ENCODE assay signal across 40 cellular contexts in genomic region chr4:135353008-135353407, GRCh38.
"Had no signal": no experiment of that assay in that cellular context is flagged by ENCODE, and none has a peak within 500 bp of the region (broad histone marks: within the 10 kb centered on the region; RNA-seq: fewer than 3 reads in every experiment).

No MANE protein-coding gene starts in this region.

- H3K36me3 Mint-ChIP-seq: activated CD8-positive, alpha-beta memory T cell treated with anti-CD3 and anti-CD28 coated beads, Interleukin-2, amount 10 ng/mL, durations not matched to agents 7 days and 5 days; activated naive CD4-positive, alpha-beta T cell treated with anti-CD3 and anti-CD28 coated beads, Interleukin-2, amount 50 U/mL, for 72 hours; activated naive CD8-positive, alpha-beta T cell treated with anti-CD3 and anti-CD28 coated beads for 36 hours; WTC11 had no signal

- H3K4me3 ChIP-seq: adrenal gland, body of pancreas, breast epithelium had no signal

- H3K9me3 Mint-ChIP-seq: activated CD4-positive, alpha-beta T cell treated with anti-CD3 and anti-CD28 coated beads, Interleukin-2, amount 10 ng/mL, durations not matched to agents 7 days and 5 days; activated naive CD4-positive, alpha-beta T cell treated with anti-CD3 and anti-CD28 coated beads, Interleukin-2, amount 50 U/mL, for 72 hours; activated T-cell treated with anti-CD3 and anti-CD28 coated beads, Interleukin-2, amount 50 U/mL, for 4 hours; activated T-helper 1 cell treated with anti-CD3 and anti-CD28 coated beads, Interleukin-12 subunit alpha, Interleukin-12 subunit beta, Interleukin-2, Interleukin-4 antibody, amounts not matched to agents 30 ng/mL and 10 ng/mL and 1 ng/mL, durations not matched to agents 14 hours and 24 hours and 36 hours; T-helper 1 cell treated with Interleukin-12 subunit alpha and Interleukin-12 subunit beta and Interleukin-4 antibody, amounts not matched to agents 30 μg/mL and 1 μg/mL, for 36 hours had no signal

- FAIRE-seq: astrocyte, TTC549 had no signal

- H3K27me3 ChIP-seq: adrenal gland, body of pancreas, brain microvascular endothelial cell, breast epithelium had no signal

- H3K9me3 ChIP-seq: adrenal gland, body of pancreas, breast epithelium had no signal

- H3K4me3 Mint-ChIP-seq: activated CD4-positive, alpha-beta memory T cell treated with anti-CD3 and anti-CD28 coated beads, Interleukin-2, amount 10 ng/mL, durations not matched to agents 7 days and 5 days; activated CD4-positive, alpha-beta T cell treated with anti-CD3 and anti-CD28 coated beads for 36 hours; activated CD4-positive, alpha-beta T cell treated with anti-CD3 and anti-CD28 coated beads, Interleukin-2, amount 10 ng/mL, durations not matched to agents 7 days and 5 days; activated CD8-positive, alpha-beta memory T cell treated with anti-CD3 and anti-CD28 coated beads, Interleukin-2, amount 10 ng/mL, durations not matched to agents 7 days and 5 days; activated CD8-positive, alpha-beta T cell treated with anti-CD3 and anti-CD28 coated beads, Interleukin-2, amount 10 ng/mL, durations not matched to agents 7 days and 5 days; activated naive CD4-positive, alpha-beta T cell treated with anti-CD3 and anti-CD28 coated beads for 36 hours; activated naive CD8-positive, alpha-beta T cell treated with anti-CD3 and anti-CD28 coated beads for 36 hours; activated T-cell treated with anti-CD3 and anti-CD28 coated beads, Interleukin-2, amount 50 U/mL, for 4 hours; activated T-cell treated with anti-CD3 and anti-CD28 coated beads, Interleukin-2, amount 50 U/mL, for 72 hours; activated T-helper 1 cell treated with anti-CD3 and anti-CD28 coated beads, Interleukin-12 subunit alpha, Interleukin-12 subunit beta, Interleukin-2, Interleukin-4 antibody, amounts not matched to agents 30 ng/mL and 10 ng/mL and 1 ng/mL, durations not matched to agents 14 hours and 24 hours and 36 hours; activated T-helper 17 cell treated with anti-CD3 and anti-CD28 coated beads, Interleukin-2, amount 50 U/mL, for 72 hours; T-helper 1 cell treated with Interleukin-12 subunit alpha and Interleukin-12 subunit beta and Interleukin-4 antibody, amounts not matched to agents 30 μg/mL and 1 μg/mL, for 36 hours; T-helper 2 cell treated with Interferon-gamma antibody and Interleukin-4, amounts not matched to agents 5 μg/mL and 100 μg/mL, for 36 hours; WTC11 had no signal

- ATAC-seq: activated CD4-positive, alpha-beta T cell treated with anti-CD3 and anti-CD28 coated beads for 36 hours; activated CD4-positive, CD25-positive, alpha-beta regulatory T cell treated with anti-CD3 and anti-CD28 coated beads, Interleukin-2, amount 50 U/mL, for 24 hours; activated CD8-positive, alpha-beta memory T cell treated with anti-CD3 and anti-CD28 coated beads, Interleukin-2, amount 10 ng/mL, durations not matched to agents 7 days and 5 days; activated CD8-positive, alpha-beta T cell treated with anti-CD3 and anti-CD28 coated beads, Interleukin-2, amount 10 ng/mL, durations not matched to agents 7 days and 5 days; activated naive CD4-positive, alpha-beta T cell treated with anti-CD3 and anti-CD28 coated beads, Interleukin-2, amount 50 U/mL, for 72 hours; activated T-cell treated with anti-CD3 and anti-CD28 coated beads, Interleukin-2, amount 50 U/mL, for 4 hours; activated T-cell treated with anti-CD3 and anti-CD28 coated beads, Interleukin-2, amount 50 U/mL, for 72 hours; activated T-helper 17 cell treated with anti-CD3 and anti-CD28 coated beads, Interleukin-2, amount 50 U/mL, for 72 hours; body of pancreas; WTC11 had no signal

- H3K27ac Mint-ChIP-seq: activated CD4-positive, alpha-beta memory T cell treated with anti-CD3 and anti-CD28 coated beads, Interleukin-2, amount 10 ng/mL, durations not matched to agents 7 days and 5 days; activated CD4-positive, alpha-beta T cell treated with anti-CD3 and anti-CD28 coated beads for 36 hours; activated CD4-positive, alpha-beta T cell treated with anti-CD3 and anti-CD28 coated beads, Interleukin-2, amount 10 ng/mL, durations not matched to agents 7 days and 5 days; activated CD8-positive, alpha-beta memory T cell treated with anti-CD3 and anti-CD28 coated beads, Interleukin-2, amount 10 ng/mL, durations not matched to agents 7 days and 5 days; activated CD8-positive, alpha-beta T cell treated with anti-CD3 and anti-CD28 coated beads, Interleukin-2, amount 10 ng/mL, durations not matched to agents 7 days and 5 days; activated naive CD4-positive, alpha-beta T cell treated with anti-CD3 and anti-CD28 coated beads for 36 hours; activated naive CD4-positive, alpha-beta T cell treated with anti-CD3 and anti-CD28 coated beads, Interleukin-2, amount 50 U/mL, for 72 hours; activated naive CD8-positive, alpha-beta T cell treated with anti-CD3 and anti-CD28 coated beads for 36 hours; activated T-cell treated with anti-CD3 and anti-CD28 coated beads, Interleukin-2, amount 50 U/mL, for 72 hours; activated T-helper 1 cell treated with anti-CD3 and anti-CD28 coated beads, Interleukin-12 subunit alpha, Interleukin-12 subunit beta, Interleukin-2, Interleukin-4 antibody, amounts not matched to agents 30 ng/mL and 10 ng/mL and 1 ng/mL, durations not matched to agents 14 hours and 24 hours and 36 hours; activated T-helper 17 cell treated with anti-CD3 and anti-CD28 coated beads, Interleukin-2, amount 50 U/mL, for 72 hours; T-helper 1 cell treated with Interleukin-12 subunit alpha and Interleukin-12 subunit beta and Interleukin-4 antibody, amounts not matched to agents 30 μg/mL and 1 μg/mL, for 36 hours; T-helper 2 cell treated with Interferon-gamma antibody and Interleukin-4, amounts not matched to agents 5 μg/mL and 100 μg/mL, for 36 hours; WTC11 had no signal

- H3K27ac ChIP-seq: adrenal gland, body of pancreas, brain microvascular endothelial cell, breast epithelium, VCaP had no signal

- DNase-seq: activated CD4-positive, alpha-beta memory T cell treated with anti-CD3 and anti-CD28 coated beads, Interleukin-2, amount 10 ng/mL, durations not matched to agents 7 days and 5 days; activated CD4-positive, alpha-beta T cell treated with anti-CD3 and anti-CD28 coated beads for 1 hour; activated CD4-positive, alpha-beta T cell treated with anti-CD3 and anti-CD28 coated beads for 36 hours; activated CD4-positive, alpha-beta T cell treated with anti-CD3 and anti-CD28 coated beads for 48 hours; activated CD4-positive, alpha-beta T cell treated with anti-CD3 and anti-CD28 coated beads, Interleukin-2, amount 10 ng/mL, durations not matched to agents 7 days and 5 days; activated CD4-positive, alpha-beta T cell treated with anti-CD3 and anti-CD28 coated beads, Interleukin-2, amount 50 U/mL, for 48 hours; activated CD4-positive, CD25-positive, alpha-beta regulatory T cell; activated CD8-positive, alpha-beta memory T cell treated with anti-CD3 and anti-CD28 coated beads for 24 hours; activated CD8-positive, alpha-beta memory T cell treated with anti-CD3 and anti-CD28 coated beads, Interleukin-2, amount 10 ng/mL, durations not matched to agents 7 days and 5 days; activated CD8-positive, alpha-beta memory T cell treated with anti-CD3 and anti-CD28 coated beads, Interleukin-2, amount 50 U/mL, for 48 hours; activated CD8-positive, alpha-beta T cell treated with anti-CD3 and anti-CD28 coated beads, Interleukin-2, amount 10 ng/mL, durations not matched to agents 7 days and 5 days; activated effector memory CD4-positive, alpha-beta T cell treated with anti-CD3 and anti-CD28 coated beads, Interleukin-2, amount 50 U/mL, for 16 hours; activated gamma-delta T cell treated with Interleukin-2 at 50 U/mL for 16 hours; activated naive CD4-positive, alpha-beta T cell; activated naive CD4-positive, alpha-beta T cell treated with anti-CD3 and anti-CD28 coated beads for 36 hours; activated naive CD4-positive, alpha-beta T cell treated with anti-CD3 and anti-CD28 coated beads, Interleukin-2, amount 50 U/mL, for 16 hours; activated naive CD8-positive, alpha-beta T cell treated with anti-CD3 and anti-CD28 coated beads for 36 hours; activated T-cell treated with anti-CD3 and anti-CD28 coated beads, Interleukin-2, amount 50 U/mL, for 1 hour; activated T-cell treated with anti-CD3 and anti-CD28 coated beads, Interleukin-2, amount 50 U/mL, for 4 hours; activated T-cell treated with anti-CD3 and anti-CD28 coated beads, Interleukin-2, amount 50 U/mL, for 72 hours; adrenal gland; amniotic stem cell; aorta; body of pancreas; brain microvascular endothelial cell; central memory CD4-positive, alpha-beta T cell; T-helper 1 cell; T-helper 2 cell; T-helper 9 cell had no signal

- H3K4me1 Mint-ChIP-seq: activated CD4-positive, alpha-beta memory T cell treated with anti-CD3 and anti-CD28 coated beads, Interleukin-2, amount 10 ng/mL, durations not matched to agents 7 days and 5 days; activated CD4-positive, alpha-beta T cell treated with anti-CD3 and anti-CD28 coated beads for 36 hours; activated CD4-positive, alpha-beta T cell treated with anti-CD3 and anti-CD28 coated beads, Interleukin-2, amount 10 ng/mL, durations not matched to agents 7 days and 5 days; activated CD8-positive, alpha-beta memory T cell treated with anti-CD3 and anti-CD28 coated beads, Interleukin-2, amount 10 ng/mL, durations not matched to agents 7 days and 5 days; activated naive CD8-positive, alpha-beta T cell treated with anti-CD3 and anti-CD28 coated beads for 36 hours; activated T-helper 17 cell treated with anti-CD3 and anti-CD28 coated beads, Interleukin-2, amount 50 U/mL, for 72 hours had no signal

- H3K36me3 ChIP-seq: adrenal gland, brain microvascular endothelial cell, breast epithelium had no signal

- H3K4me1 ChIP-seq: adrenal gland, body of pancreas, breast epithelium had no signal

- H3K27me3 Mint-ChIP-seq: activated CD4-positive, alpha-beta memory T cell treated with anti-CD3 and anti-CD28 coated beads, Interleukin-2, amount 10 ng/mL, durations not matched to agents 7 days and 5 days; activated CD4-positive, alpha-beta T cell treated with anti-CD3 and anti-CD28 coated beads for 36 hours; activated CD4-positive, alpha-beta T cell treated with anti-CD3 and anti-CD28 coated beads, Interleukin-2, amount 10 ng/mL, durations not matched to agents 7 days and 5 days; activated CD8-positive, alpha-beta memory T cell treated with anti-CD3 and anti-CD28 coated beads, Interleukin-2, amount 10 ng/mL, durations not matched to agents 7 days and 5 days; activated naive CD8-positive, alpha-beta T cell treated with anti-CD3 and anti-CD28 coated beads for 36 hours; activated T-helper 17 cell treated with anti-CD3 and anti-CD28 coated beads, Interleukin-2, amount 50 U/mL, for 72 hours had no signal
